In genomic region chr6:118893882-118894424, GRCh38 we compare ENCODE assay signal across 1 cellular context.
TF ChIP-seq lines count a peak whose summit lies in the region.

TSS of gene ASF1A (plus strand) at chr6:118894152. CDS start at chr6:118894414, 262 bp downstream.

TF ChIP-seq in HepG2, 621 proteins besides CTCF, POLR2A, EP300 and RAD21 (continued from another document and continues in another):
- TF ChIP-seq ZBTB40 (IDR thresholded peaks at IDR 0.05) (no peak), ZBTB40 (CRISPR knock-in tag; IDR thresholded peaks at IDR 0.05) (peak; percentile 71), TOE1 (CRISPR knock-in tag; IDR thresholded peaks at IDR 0.05) (0 out of 2 replicates have a peak, but pooled peaks have one; percentile 11), PRMT3 (CRISPR knock-in tag; IDR thresholded peaks at IDR 0.05; ENCODE audit: borderline replicate concordance, low read depth) (no peak; the same call in 1 of the 2 replicates), SMAD9 (CRISPR knock-in tag; IDR thresholded peaks at IDR 0.05) (no peak), ZNF17 (CRISPR knock-in tag; IDR thresholded peaks at IDR 0.05) (no peak), ZNF24 (IDR thresholded peaks at IDR 0.05) (peak; percentile 64; the same call in 1 of the 2 replicates), FOXO4 (CRISPR knock-in tag; conservative IDR thresholded peaks at IDR 0.05) (no peak), GLI4 (CRISPR knock-in tag; IDR thresholded peaks at IDR 0.05; ENCODE audit: borderline replicate concordance) (no peak), SOX6 (IDR thresholded peaks at IDR 0.05) (no peak), SOX6 (CRISPR knock-in tag; IDR thresholded peaks at IDR 0.05) (peak; percentile 71), ARHGAP35 (CRISPR knock-in tag; IDR thresholded peaks at IDR 0.05; ENCODE audit: borderline replicate concordance) (0 out of 2 replicates have a peak, but pooled peaks have one; percentile 8), HBP1 (CRISPR knock-in tag; IDR thresholded peaks at IDR 0.05; ENCODE audit: low read depth) (no peak; the same call in 1 of the 2 replicates), NR2C2 (CRISPR knock-in tag; IDR thresholded peaks at IDR 0.05; ENCODE audit: borderline replicate concordance) (peak; percentile 64; the same call in 1 of the 2 replicates), ZBTB49 (CRISPR knock-in tag; IDR thresholded peaks at IDR 0.05; ENCODE audit: borderline replicate concordance) (no peak), ZNF496 (CRISPR knock-in tag; IDR thresholded peaks at IDR 0.05; ENCODE audit: insufficient replicate concordance) (no peak), ZNF850 (CRISPR knock-in tag; conservative IDR thresholded peaks at IDR 0.05) (peak; percentile 96), ZNF543 (CRISPR knock-in tag; IDR thresholded peaks at IDR 0.05) (no peak), ZNF652 (CRISPR knock-in tag; IDR thresholded peaks at IDR 0.05; ENCODE audit: borderline replicate concordance, low read depth) (no peak), ZNF317 (CRISPR knock-in tag; IDR thresholded peaks at IDR 0.05) (no peak), ZBTB4 (CRISPR knock-in tag; IDR thresholded peaks at IDR 0.05; ENCODE audit: borderline replicate concordance) (no peak), KDM5A (IDR thresholded peaks at IDR 0.05; ENCODE audit: borderline replicate concordance, low read length) (peak; percentile 60), EEA1 (CRISPR knock-in tag; IDR thresholded peaks at IDR 0.05; ENCODE audit: borderline replicate concordance) (no peak), ZNF713 (CRISPR knock-in tag; IDR thresholded peaks at IDR 0.05) (no peak), ZNF292 (CRISPR knock-in tag; IDR thresholded peaks at IDR 0.05; ENCODE audit: borderline replicate concordance, low read depth) (no peak; the same call in none of the 2 replicates), ZMAT3 (CRISPR knock-in tag; conservative IDR thresholded peaks at IDR 0.05) (peak; percentile 76; the same call in 1 of the 2 replicates), ZNF781 (CRISPR knock-in tag; IDR thresholded peaks at IDR 0.05; ENCODE audit: borderline replicate concordance, not compliant biosample characterization) (peak; percentile 32), TBX3 (IDR thresholded peaks at IDR 0.05; ENCODE audit: borderline replicate concordance) (no peak), ZNF564 (CRISPR knock-in tag; IDR thresholded peaks at IDR 0.05) (no peak; the same call in 1 of the 2 replicates), LCORL (IDR thresholded peaks at IDR 0.05) (no peak), LCORL (CRISPR knock-in tag; IDR thresholded peaks at IDR 0.05) (0 out of 2 replicates have a peak, but pooled peaks have one; percentile 55), ATM (IDR thresholded peaks at IDR 0.05; ENCODE audit: borderline replicate concordance) (no peak), ZSCAN9 (CRISPR knock-in tag; IDR thresholded peaks at IDR 0.05; ENCODE audit: borderline replicate concordance) (peak; percentile 61), ZNF7 (CRISPR knock-in tag; IDR thresholded peaks at IDR 0.05) (no peak), NRL (CRISPR knock-in tag; IDR thresholded peaks at IDR 0.05; ENCODE audit: borderline replicate concordance) (0 out of 2 replicates have a peak, but pooled peaks have one; percentile 7), TIGD3 (CRISPR knock-in tag; IDR thresholded peaks at IDR 0.05; ENCODE audit: borderline replicate concordance) (no peak), SRY (CRISPR knock-in tag; IDR thresholded peaks at IDR 0.05) (peak; percentile 17; the same call in 1 of the 2 replicates), SATB2 (CRISPR knock-in tag; IDR thresholded peaks at IDR 0.05) (no peak), ZIK1 (CRISPR knock-in tag; IDR thresholded peaks at IDR 0.05; ENCODE audit: borderline replicate concordance, low read depth) (peak; percentile 77; the same call in 1 of the 2 replicates), NR2F1 (CRISPR knock-in tag; IDR thresholded peaks at IDR 0.05) (no peak), NFKB2 (CRISPR knock-in tag; IDR thresholded peaks at IDR 0.05; ENCODE audit: borderline replicate concordance) (no peak), POLR2AphosphoS2 (IDR thresholded peaks at IDR 0.05; ENCODE audit: low read depth, low read length) (no peak), MEIS2 (CRISPR knock-in tag; IDR thresholded peaks at IDR 0.05) (no peak; the same call in none of the 2 replicates), YEATS2 (CRISPR knock-in tag; IDR thresholded peaks at IDR 0.05; ENCODE audit: borderline replicate concordance) (peak; percentile 83; the same call in 1 of the 2 replicates), KDM6A (CRISPR knock-in tag; IDR thresholded peaks at IDR 0.05; ENCODE audit: low read depth) (no peak; the same call in 1 of the 2 replicates), MBNL3 (CRISPR knock-in tag; conservative IDR thresholded peaks at IDR 0.05) (0 out of 2 replicates have a peak, but pooled peaks have one; percentile 9), ZNF367 (CRISPR knock-in tag; IDR thresholded peaks at IDR 0.05; ENCODE audit: borderline replicate concordance) (no peak), NFRKB (IDR thresholded peaks at IDR 0.05) (no peak)
